In the genomic region with DNA sequence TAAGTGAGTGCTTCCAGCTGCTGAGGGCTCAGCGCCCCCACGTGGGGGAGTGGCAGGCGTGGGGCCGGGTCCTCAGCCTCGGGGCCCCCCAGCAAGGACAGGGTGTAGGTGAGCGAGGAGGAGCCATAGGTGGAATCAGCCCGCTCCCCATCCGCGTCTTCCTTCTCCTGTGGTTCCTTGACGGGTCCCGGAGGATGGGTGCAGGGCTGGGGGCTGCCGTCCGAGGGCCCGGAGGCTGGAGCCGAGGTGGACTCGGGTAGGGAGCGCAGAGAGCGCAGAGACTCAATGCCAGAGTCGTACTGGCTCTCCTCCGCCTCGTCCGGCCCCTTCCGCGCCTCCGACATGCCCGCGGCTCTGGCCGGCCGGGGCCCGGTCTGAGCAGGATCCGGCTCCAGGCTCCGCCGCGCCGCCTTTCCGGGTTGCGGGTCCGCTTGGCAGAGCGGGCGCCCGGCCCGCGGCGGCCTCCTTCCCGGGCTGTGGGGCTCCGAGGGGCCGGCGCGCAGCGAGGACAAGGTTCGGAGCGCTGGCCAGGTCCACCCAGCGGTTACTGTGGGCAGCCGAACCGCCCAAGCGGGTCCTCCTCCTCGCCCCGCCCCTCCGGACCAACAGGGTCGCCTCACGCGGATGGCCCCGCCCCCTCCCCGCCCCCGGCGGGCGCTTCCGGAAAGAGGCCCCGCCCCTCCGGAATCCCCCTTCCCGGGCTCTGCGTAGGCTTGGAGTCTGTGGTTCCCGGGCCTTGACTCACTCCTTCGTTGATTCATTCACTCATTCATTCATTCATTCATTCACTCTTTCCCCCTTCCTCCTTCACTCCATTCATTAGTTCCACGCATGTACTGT, we compare ENCODE assay signal across 8 cellular contexts. TPM values are rescaled to one million over a fixed set of nuclear protein-coding genes. Genes with fewer than 3 reads are reported as not detected.
DNase-seq lines count a peak whose midpoint lies in the region; ATAC-seq and TF ChIP-seq lines count a peak whose summit lies in the region.

A gene with protein sequence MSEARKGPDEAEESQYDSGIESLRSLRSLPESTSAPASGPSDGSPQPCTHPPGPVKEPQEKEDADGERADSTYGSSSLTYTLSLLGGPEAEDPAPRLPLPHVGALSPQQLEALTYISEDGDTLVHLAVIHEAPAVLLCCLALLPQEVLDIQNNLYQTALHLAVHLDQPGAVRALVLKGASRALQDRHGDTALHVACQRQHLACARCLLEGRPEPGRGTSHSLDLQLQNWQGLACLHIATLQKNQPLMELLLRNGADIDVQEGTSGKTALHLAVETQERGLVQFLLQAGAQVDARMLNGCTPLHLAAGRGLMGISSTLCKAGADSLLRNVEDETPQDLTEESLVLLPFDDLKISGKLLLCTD (minus strand): TSS at position 549 of the 840 bp plus-strand sequence. CDS start 205 bp downstream, at position 344.

- in situ Hi-C loops in GM13976 (cut with MboI; ENCODE audit: low sequenced_read_pairs, unreplicated experiment) = no loop called here

- H3K27me3 Mint-ChIP-seq in brain = peaks cover 8% of the 10 kb centered on the region

- no peaks in the 10 kb centered on the region for H3K9me3 Mint-ChIP-seq in brain

- TF ChIP-seq CTCF in GM13976 (IDR thresholded peaks at IDR 0.05; ENCODE audit: borderline replicate concordance, control extremely low read depth, extremely low read depth, insufficient read depth, missing control alignments) = peak; percentile 68
- TF ChIP-seq CTCF in brain (conservative IDR thresholded peaks at IDR 0.05) = peak; percentile 56 to 72

- ATAC-seq in HG02970 (IDR thresholded peaks at IDR 0.05; ENCODE audit: low FRiP score, unreplicated experiment) = peak; percentile 48
- ATAC-seq in GM18873 (IDR thresholded peaks at IDR 0.05; ENCODE audit: low FRiP score, unreplicated experiment) = no peak

- DNase-seq in GM13976 (ENCODE audit: low spot score) (peak; percentile 95), NCI-H2081 treated with DMSO at 0.1 percent for 48 hours (lab: John Stamatoyannopoulos, UW) (peak; percentile 11), UCSD-AML1 (lab: John Stamatoyannopoulos, UW; ENCODE audit: unreplicated experiment) (peak; percentile 93), skeletal muscle cell (ENCODE audit: low read depth) (peak; percentile 66)

- peak within 1 kb of the TSS; percentile 74 to 94 (median 91) for H3K27ac Mint-ChIP-seq in brain

- peaks cover 76% of the 10 kb centered on the region for H3K4me1 Mint-ChIP-seq in brain

- H3K36me3 Mint-ChIP-seq in brain = no peaks in the 10 kb centered on the region

- H3K4me3 ChIP-seq in iPS-11a (ENCODE audit: low read depth, low read length) = peak within 1 kb of the TSS; percentile 70
- peak within 1 kb of the TSS; percentile 84 for H3K4me3 ChIP-seq in skeletal muscle cell (ENCODE audit: low read depth, low read length)

- peak within 1 kb of the TSS; percentile 95 to 98 (median 97) for H3K4me3 Mint-ChIP-seq in brain

RNA-seq across cellular contexts. Expression of the gene that starts here (rescaled TPM):
- 10.8 TPM for polyA plus RNA-seq in brain (ENCODE audit: insufficient read depth, low read depth, low replicate concordance)

Comparison
In these comparisons a context has a peak if more than half of its experiments do, and no peak if none do; other contexts are left out.
1. DNase-seq: peak in every context shown above with its lines; median percentile 95 in GM13976; 93 in UCSD-AML1; 66 in skeletal muscle cell; 11 in NCI-H2081 treated with DMSO at 0.1 percent for 48 hours.